Comparison of ENCODE assay signal across 11 cellular contexts in genomic region chr17:74326506-74326905, GRCh38. TPM values are rescaled to one million over a fixed set of nuclear protein-coding genes. Genes with fewer than 3 reads are reported as not detected.
DNase-seq lines count a peak whose midpoint lies in the region; ATAC-seq and TF ChIP-seq lines count a peak whose summit lies in the region.
"Had no signal": no experiment of that assay in that cellular context is flagged by ENCODE, and none has a peak within 500 bp of the region (broad histone marks: within the 10 kb centered on the region; RNA-seq: fewer than 3 reads in every experiment).

No MANE protein-coding gene starts in this region.

- CTCF ChIA-PET in activated CD8-positive, alpha-beta T cell treated with anti-CD3 and anti-CD28 coated beads for 36 hours (lab: Charles Lee), result no interaction called here

- TF ChIP-seq CTCF in activated CD8-positive, alpha-beta T cell treated with anti-CD3 and anti-CD28 coated beads for 36 hours (IDR thresholded peaks at IDR 0.05), result no peak
- no peak for TF ChIP-seq CTCF in spleen (IDR thresholded peaks at IDR 0.05 in 8 of 11, conservative IDR thresholded peaks at IDR 0.05 in 3 of 11)

- no peak overlapping the region for H3K27ac Mint-ChIP-seq in T-helper 1 cell treated with Interleukin-12 subunit alpha and Interleukin-12 subunit beta and Interleukin-4 antibody, amounts not matched to agents 30 μg/mL and 1 μg/mL, for 36 hours
- no peak overlapping the region for H3K27ac Mint-ChIP-seq in activated CD8-positive, alpha-beta T cell treated with anti-CD3 and anti-CD28 coated beads for 36 hours

- H3K4me1 Mint-ChIP-seq in T-helper 1 cell treated with Interleukin-12 subunit alpha and Interleukin-12 subunit beta and Interleukin-4 antibody, amounts not matched to agents 30 μg/mL and 1 μg/mL, for 36 hours (ENCODE audit: low read depth), result peaks cover 14% of the 10 kb centered on the region
- H3K4me1 Mint-ChIP-seq in activated CD8-positive, alpha-beta T cell treated with anti-CD3 and anti-CD28 coated beads for 36 hours (ENCODE audit: low read depth), result peaks cover 9% of the 10 kb centered on the region

- no peak for DNase-seq in T-helper 1 cell
- DNase-seq in activated CD8-positive, alpha-beta T cell treated with anti-CD3 and anti-CD28 coated beads for 36 hours, result no peak
- DNase-seq in islet precursor cell, result peak; percentile 52
- no peak for DNase-seq in spleen
- DNase-seq in stimulated activated CD4-positive, alpha-beta T cell treated with anti-CD3 and anti-CD28 coated beads, Interleukin-2, amount 100 ng/mL, for 48 hours, result no peak

- no peaks in the 10 kb centered on the region for H3K9me3 ChIP-seq in spleen

- H3K9me3 Mint-ChIP-seq in T-helper 1 cell treated with Interleukin-12 subunit alpha and Interleukin-12 subunit beta and Interleukin-4 antibody, amounts not matched to agents 30 μg/mL and 1 μg/mL, for 36 hours, result no peaks in the 10 kb centered on the region
- no peaks in the 10 kb centered on the region for H3K9me3 Mint-ChIP-seq in activated CD8-positive, alpha-beta T cell treated with anti-CD3 and anti-CD28 coated beads for 36 hours

- peak; percentile 5 for ATAC-seq in activated CD8-positive, alpha-beta T cell treated with anti-CD3 and anti-CD28 coated beads for 36 hours
- ATAC-seq in HG02759 (IDR thresholded peaks at IDR 0.05; ENCODE audit: unreplicated experiment) (no peak), GM18505 (IDR thresholded peaks at IDR 0.05; ENCODE audit: unreplicated experiment) (no peak)

- peaks cover 0 to 51% (median 11%) of the 10 kb centered on the region in 7 donors for H3K27me3 ChIP-seq in spleen (replicated peaks in 1 of 7)

- H3K36me3 ChIP-seq in spleen, result peaks cover 0 to 5% (median 0%) of the 10 kb centered on the region in 6 donors

- POLR2A ChIA-PET in activated CD8-positive, alpha-beta T cell treated with anti-CD3 and anti-CD28 coated beads for 36 hours (lab: Charles Lee), result no interaction called here

- H3K4me3 Mint-ChIP-seq in T-helper 1 cell treated with Interleukin-12 subunit alpha and Interleukin-12 subunit beta and Interleukin-4 antibody, amounts not matched to agents 30 μg/mL and 1 μg/mL, for 36 hours, result peak overlapping the region; percentile 13
- peak overlapping the region; percentile 20 for H3K4me3 Mint-ChIP-seq in activated CD8-positive, alpha-beta T cell treated with anti-CD3 and anti-CD28 coated beads for 36 hours

- WGBS in spleen, 5 donors, result 31 to 38% (median 32%) methylated on average over 10 of the region's 10 CpGs

- peak overlapping the region in 5 of 8 donors; percentile 54 to 75 (median 67) for H3K27ac ChIP-seq in spleen
- H3K27ac ChIP-seq: HL-60 had no signal

- no peaks in the 10 kb centered on the region for H3K36me3 Mint-ChIP-seq in T-helper 1 cell treated with Interleukin-12 subunit alpha and Interleukin-12 subunit beta and Interleukin-4 antibody, amounts not matched to agents 30 μg/mL and 1 μg/mL, for 36 hours (ENCODE audit: low read depth)
- H3K36me3 Mint-ChIP-seq in activated CD8-positive, alpha-beta T cell treated with anti-CD3 and anti-CD28 coated beads for 36 hours (ENCODE audit: low read depth), result no peaks in the 10 kb centered on the region

- no peak for TF ChIP-seq POLR2A in spleen (IDR thresholded peaks at IDR 0.05)
- no peak for TF ChIP-seq POLR2A in GM18505 (IDR thresholded peaks at IDR 0.05; ENCODE audit: borderline replicate concordance, extremely low read depth, insufficient read depth, insufficient read length)

- H3K4me1 ChIP-seq in spleen, result peaks cover 17 to 57% (median 32%) of the 10 kb centered on the region in 6 donors

- peak overlapping the region; percentile 7 to 66 (median 46) for H3K4me3 ChIP-seq in spleen

- H3K27me3 Mint-ChIP-seq in T-helper 1 cell treated with Interleukin-12 subunit alpha and Interleukin-12 subunit beta and Interleukin-4 antibody, amounts not matched to agents 30 μg/mL and 1 μg/mL, for 36 hours (ENCODE audit: low read depth), result peaks cover 40% of the 10 kb centered on the region
- peaks cover 21% of the 10 kb centered on the region for H3K27me3 Mint-ChIP-seq in activated CD8-positive, alpha-beta T cell treated with anti-CD3 and anti-CD28 coated beads for 36 hours

- intact Hi-C loops in activated CD8-positive, alpha-beta T cell treated with anti-CD3 and anti-CD28 coated beads for 36 hours (cut with micrococcal nuclease), result no loop called here
- intact Hi-C loops in spleen (cut with DNase I; ENCODE audit: low total_unique reads), result no loop called here

RNA-seq across cellular contexts. Expression of gene KIF19, which starts 0.5 kb away (rescaled TPM):
- total RNA-seq in activated CD8-positive, alpha-beta T cell treated with anti-CD3 and anti-CD28 coated beads for 36 hours, result under 1 TPM; 0.11 to 0.18 TPM
- 10 to 100 TPM; 15.9 to 48.2 (median 24.1) TPM for total RNA-seq in spleen
- polyA plus RNA-seq in spleen, result 10 to 100 TPM in 2 of 3 donors, 1 to 10 TPM in 1; 5.7 to 22.8 (median 13.3) TPM

RNA-seq across cellular contexts. Expression of gene BTBD17, which starts 35.2 kb away (rescaled TPM):
- not detected for total RNA-seq in activated CD8-positive, alpha-beta T cell treated with anti-CD3 and anti-CD28 coated beads for 36 hours
- under 1 TPM in 1 of 7 donors, not detected in 6; 0.51 TPM for total RNA-seq in spleen
- under 1 TPM in 1 of 3 donors, not detected in 2; 0.06 TPM for polyA plus RNA-seq in spleen
- total RNA-seq: pulmonary artery endothelial cell; T-helper 2 cell treated with Interferon-gamma antibody and Interleukin-4, amounts not matched to agents 100 ng/mL and 5 ng/mL, for 36 hours had no signal

RNA-seq across cellular contexts. Expression of gene GPR142, which starts 40.8 kb away (rescaled TPM):
- not detected for total RNA-seq in activated CD8-positive, alpha-beta T cell treated with anti-CD3 and anti-CD28 coated beads for 36 hours
- total RNA-seq in spleen, result 1 to 10 TPM in 6 of 7 donors, under 1 TPM in 1; 0.85 to 3.1 (median 2.2) TPM
- polyA plus RNA-seq in spleen, result under 1 TPM; 0.09 to 0.93 (median 0.18) TPM
- total RNA-seq: pulmonary artery endothelial cell; T-helper 2 cell treated with Interferon-gamma antibody and Interleukin-4, amounts not matched to agents 100 ng/mL and 5 ng/mL, for 36 hours had no signal

RNA-seq across cellular contexts. Expression of gene DNAI2, which starts 52.5 kb away (rescaled TPM):
- under 1 TPM; 0.45 to 0.47 TPM for total RNA-seq in activated CD8-positive, alpha-beta T cell treated with anti-CD3 and anti-CD28 coated beads for 36 hours
- under 1 TPM in 3 of 7 donors, not detected in 4; 0.23 to 0.67 (median 0.29) TPM for total RNA-seq in spleen
- under 1 TPM in 2 of 3 donors, not detected in 1; 0.35 to 0.72 TPM for polyA plus RNA-seq in spleen
- total RNA-seq: pulmonary artery endothelial cell had no signal

Comparison
In these comparisons a context has a peak if more than half of its experiments do, and no peak if none do; other contexts are left out.
1. RNA of gene KIF19, which starts 0.5 kb away (total RNA-seq): 15.9 to 48.2 TPM in spleen; 0.11 to 0.18 TPM in activated CD8-positive, alpha-beta T cell treated with anti-CD3 and anti-CD28 coated beads for 36 hours; every median in the first group is over 10 times any median in the second.